Comparison of ENCODE assay signal across 1 cellular context in the genomic region with DNA sequence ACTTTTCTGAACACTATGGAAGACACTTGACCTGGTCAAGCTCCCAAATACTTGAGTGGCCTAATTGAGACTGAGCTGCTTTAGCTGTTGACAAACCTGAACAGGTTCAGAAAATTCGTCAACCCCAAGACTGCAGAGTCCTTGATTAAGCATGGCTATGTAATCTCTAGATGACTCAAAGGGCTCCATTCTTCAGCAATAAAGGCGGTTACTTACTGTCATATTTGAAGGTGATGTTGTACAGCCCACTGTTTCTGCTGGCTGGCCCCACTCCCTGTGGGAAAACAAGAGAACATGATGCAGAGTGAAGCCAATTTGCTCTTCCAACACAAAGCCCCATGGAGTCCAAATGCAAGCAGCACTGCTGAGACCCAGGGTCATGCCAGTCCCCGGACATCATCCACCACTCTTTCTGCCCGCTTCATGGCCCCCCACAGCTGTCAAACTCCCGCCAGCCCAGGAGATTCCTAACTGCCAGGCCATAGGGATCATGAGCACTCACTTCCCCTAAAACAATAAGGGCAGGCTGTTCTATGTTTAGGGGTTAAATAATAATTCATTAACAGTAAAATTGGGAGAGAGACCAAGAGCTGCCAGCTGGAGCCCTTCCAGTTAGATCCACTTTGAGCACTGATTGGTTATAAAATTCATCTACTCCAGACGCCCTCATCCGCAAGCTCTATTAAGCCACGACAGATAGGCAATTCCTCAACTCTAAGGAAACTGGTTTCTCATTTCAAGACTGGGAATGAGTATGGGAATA.
TF ChIP-seq lines count a peak whose summit lies in the region.

No MANE protein-coding gene starts in this region.

TF ChIP-seq in SK-N-SH, 30 proteins besides CTCF, POLR2A, EP300 and RAD21:
- TF ChIP-seq TCF12 (IDR thresholded peaks at IDR 0.05) (peak; percentile 47; the same call in 1 of the 2 replicates), PBX3 (IDR thresholded peaks at IDR 0.05) (0 out of 2 replicates have a peak, but pooled peaks have one; percentile 9)
- TF ChIP-seq, protein P1, sequence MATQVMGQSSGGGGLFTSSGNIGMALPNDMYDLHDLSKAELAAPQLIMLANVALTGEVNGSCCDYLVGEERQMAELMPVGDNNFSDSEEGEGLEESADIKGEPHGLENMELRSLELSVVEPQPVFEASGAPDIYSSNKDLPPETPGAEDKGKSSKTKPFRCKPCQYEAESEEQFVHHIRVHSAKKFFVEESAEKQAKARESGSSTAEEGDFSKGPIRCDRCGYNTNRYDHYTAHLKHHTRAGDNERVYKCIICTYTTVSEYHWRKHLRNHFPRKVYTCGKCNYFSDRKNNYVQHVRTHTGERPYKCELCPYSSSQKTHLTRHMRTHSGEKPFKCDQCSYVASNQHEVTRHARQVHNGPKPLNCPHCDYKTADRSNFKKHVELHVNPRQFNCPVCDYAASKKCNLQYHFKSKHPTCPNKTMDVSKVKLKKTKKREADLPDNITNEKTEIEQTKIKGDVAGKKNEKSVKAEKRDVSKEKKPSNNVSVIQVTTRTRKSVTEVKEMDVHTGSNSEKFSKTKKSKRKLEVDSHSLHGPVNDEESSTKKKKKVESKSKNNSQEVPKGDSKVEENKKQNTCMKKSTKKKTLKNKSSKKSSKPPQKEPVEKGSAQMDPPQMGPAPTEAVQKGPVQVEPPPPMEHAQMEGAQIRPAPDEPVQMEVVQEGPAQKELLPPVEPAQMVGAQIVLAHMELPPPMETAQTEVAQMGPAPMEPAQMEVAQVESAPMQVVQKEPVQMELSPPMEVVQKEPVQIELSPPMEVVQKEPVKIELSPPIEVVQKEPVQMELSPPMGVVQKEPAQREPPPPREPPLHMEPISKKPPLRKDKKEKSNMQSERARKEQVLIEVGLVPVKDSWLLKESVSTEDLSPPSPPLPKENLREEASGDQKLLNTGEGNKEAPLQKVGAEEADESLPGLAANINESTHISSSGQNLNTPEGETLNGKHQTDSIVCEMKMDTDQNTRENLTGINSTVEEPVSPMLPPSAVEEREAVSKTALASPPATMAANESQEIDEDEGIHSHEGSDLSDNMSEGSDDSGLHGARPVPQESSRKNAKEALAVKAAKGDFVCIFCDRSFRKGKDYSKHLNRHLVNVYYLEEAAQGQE (IDR thresholded peaks at IDR 0.05; ENCODE audit: low read depth, low read length): no peak
TF ChIP-seq in SK-N-SH: peak in this region for 2.
